12 cellular contexts compared by ENCODE assay signal in the genomic region with DNA sequence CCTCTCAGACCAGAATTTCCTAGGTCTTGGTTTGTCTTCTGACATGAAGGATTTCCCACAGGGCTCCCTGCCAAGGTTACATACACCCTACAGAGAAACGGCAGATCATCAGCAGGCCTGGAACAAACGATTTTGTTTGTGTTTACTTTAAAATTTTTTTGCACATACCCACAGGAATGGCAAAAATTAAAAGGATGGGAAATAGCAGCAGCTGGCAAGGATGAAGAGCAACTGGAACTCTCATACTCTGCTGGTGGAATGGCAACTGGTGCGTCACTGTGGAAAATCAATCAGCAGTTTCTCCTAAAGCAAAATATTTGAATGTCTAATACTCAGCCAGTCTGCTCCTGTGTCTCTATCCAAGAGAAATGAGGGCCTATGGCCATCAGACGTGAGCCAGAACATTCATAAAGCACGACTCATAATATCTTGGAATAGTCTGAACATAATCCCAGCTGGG. TPM values are rescaled to one million over a fixed set of nuclear protein-coding genes. Genes with fewer than 3 reads are reported as not detected.
DNase-seq lines count a peak whose midpoint lies in the region; ATAC-seq, FAIRE-seq and TF ChIP-seq lines count a peak whose summit lies in the region.
"Had no signal": no experiment of that assay in that cellular context is flagged by ENCODE, and none has a peak within 500 bp of the region (broad histone marks: within the 10 kb centered on the region; RNA-seq: fewer than 3 reads in every experiment).

No MANE protein-coding gene starts in this region.

- WGBS in endodermal cell (ENCODE audit: insufficient coverage in 1 of 2, insufficient read length in 1 of 2), 2 experiments = 84 to 94% methylated on average over 4 to 5 of the region's 5 CpGs

- no peaks in the 10 kb centered on the region for H3K27me3 Mint-ChIP-seq in endodermal cell (ENCODE audit: insufficient read depth)

- H3K79me2 ChIP-seq in HCT116 (ENCODE audit: insufficient read depth, low read length) = peaks cover 92% of the 10 kb centered on the region

- peak overlapping the region in 1 of 2 experiments; percentile 20; a peak in 1 of 4 replicates for H3K4me3 ChIP-seq in HCT116 (replicated peaks in 1 of 2; ENCODE audit: low read depth in 1 of 2, low read length in 2 of 2)
- no peak overlapping the region for H3K4me3 ChIP-seq in endodermal cell (ENCODE audit: low read length)
- H3K4me3 ChIP-seq: K562, mucosa of descending colon had no signal

- no peak for TF ChIP-seq POLR2A in HCT116 (IDR thresholded peaks at IDR 0.05; ENCODE audit: borderline replicate concordance, extremely low read depth, insufficient read depth, insufficient read length)

- peak; percentile 83 for ATAC-seq in HCT116
- ATAC-seq in left ventricle myocardium superior = no peak
- ATAC-seq: K562, mucosa of descending colon had no signal

- H3K27ac Mint-ChIP-seq in endodermal cell = no peak overlapping the region

- DNase-seq in HCT116 (ENCODE audit: low read depth, low spot score) (peak; percentile 34), SW 1271 (lab: John Stamatoyannopoulos, UW) (peak; percentile 47 to 86), fibroblast of peridontal ligament (ENCODE audit: extremely low read depth) (peak; percentile 81), urothelium cell line (ENCODE audit: low spot score) (peak; percentile 55), left ventricle myocardium superior (no peak), endodermal cell (no peak), NCI-H1436 treated with DMSO at 0.1 percent for 48 hours (lab: John Stamatoyannopoulos, UW) (no peak)
- DNase-seq: DMS53, mucosa of descending colon had no signal

- intact Hi-C loops in HCT116 (cut with micrococcal nuclease) = no loop called here
- intact Hi-C loops in left ventricle myocardium superior (cut with micrococcal nuclease) = no loop called here

- no peak overlapping the region for H3K4me3 Mint-ChIP-seq in endodermal cell

- peaks cover 0 to 10% of the 10 kb centered on the region in 2 experiments; a peak in 2 of 4 replicates for H3K36me3 ChIP-seq in HCT116 (ENCODE audit: control insufficient read depth in 1 of 2, insufficient read depth in 2 of 2, low read length in 2 of 2)
- peaks cover 3% of the 10 kb centered on the region for H3K36me3 ChIP-seq in endodermal cell (ENCODE audit: control insufficient read depth, insufficient read depth, low read length)

- H3K36me3 Mint-ChIP-seq in endodermal cell (ENCODE audit: low read depth) = peaks cover 16% of the 10 kb centered on the region

- TF ChIP-seq CTCF in HCT116 (IDR thresholded peaks at IDR 0.05 in 2 of 3, conservative IDR thresholded peaks at IDR 0.05 in 1 of 3; ENCODE audit: borderline replicate concordance in 1 of 3, insufficient read depth in 1 of 3, low read depth in 2 of 3, low read length in 2 of 3) (no peak), endodermal cell (conservative IDR thresholded peaks at IDR 0.05) (no peak)

- peaks cover 12% of the 10 kb centered on the region for H3K4me1 Mint-ChIP-seq in endodermal cell

- H2AFZ ChIP-seq in HCT116 (ENCODE audit: low read depth, low read length, poor library complexity, severe bottlenecking) = no peak overlapping the region

- no peaks in the 10 kb centered on the region for H3K9me3 ChIP-seq in HCT116 (ENCODE audit: control insufficient read depth in 1 of 2, insufficient read depth in 1 of 2, low read depth in 1 of 2, low read length in 2 of 2)
- no peaks in the 10 kb centered on the region for H3K9me3 ChIP-seq in endodermal cell (ENCODE audit: control insufficient read depth, low read length)
- H3K9me3 ChIP-seq: mucosa of descending colon had no signal

- no peak for TF ChIP-seq RAD21 in HCT116 (IDR thresholded peaks at IDR 0.05; ENCODE audit: low read depth)

- RAD21 ChIA-PET in HCT116 (lab: Charles Lee; ENCODE audit: low non-redundant PET in 1 of 2, low total read pairs in 2 of 2, uncharacterized antibody in 2 of 2, unreplicated experiment in 2 of 2) = no interaction called here

- H3K4me2 ChIP-seq in HCT116 (ENCODE audit: low read length) = peak overlapping the region; percentile 62

- peak overlapping the region; percentile 11; the same call in 1 of the 2 replicates for H3K9ac ChIP-seq in HCT116 (ENCODE audit: low read length)
- no peak overlapping the region for H3K9ac ChIP-seq in endodermal cell (ENCODE audit: extremely low read depth, low read length, poor library complexity, severe bottlenecking)

- peaks cover 10% of the 10 kb centered on the region for H3K9me3 Mint-ChIP-seq in endodermal cell

- H3K4me1 ChIP-seq in HCT116 (ENCODE audit: control insufficient read depth in 1 of 2, insufficient read depth in 2 of 2, low read length in 2 of 2) (peaks cover 28 to 49% of the 10 kb centered on the region in 2 experiments), endodermal cell (ENCODE audit: control insufficient read depth, insufficient read depth, low read length) (peaks cover 3% of the 10 kb centered on the region)

- peaks cover 8% of the 10 kb centered on the region; the same call in 1 of the 2 replicates for H4K20me1 ChIP-seq in HCT116 (ENCODE audit: insufficient read depth)

- no peak for FAIRE-seq in urothelium cell line (lab: Jason Lieb, UNC)
- FAIRE-seq: endometrium, K562 had no signal

- BruUV-seq in HCT116 (replicated peaks; lab: Mats Ljungman, UMichigan) = no TSS peak

- POLR2A ChIA-PET in HCT116 (lab: Charles Lee) = no interaction called here

- H3K27ac ChIP-seq in HCT116 (ENCODE audit: low read depth, low read length) (peak overlapping the region; percentile 64), endodermal cell (ENCODE audit: low read depth, low read length) (no peak overlapping the region)

- H3K27me3 ChIP-seq in HCT116 (ENCODE audit: insufficient read depth, low read length) (no peaks in the 10 kb centered on the region), endodermal cell (ENCODE audit: control insufficient read depth, insufficient read depth, low read length, poor library complexity, severe bottlenecking) (no peaks in the 10 kb centered on the region)

- CTCF ChIA-PET in HCT116 (lab: Charles Lee) = no interaction called here

- no peaks in the 10 kb centered on the region for H3K9me2 ChIP-seq in HCT116 (ENCODE audit: insufficient read depth)

TF ChIP-seq in HCT116, 20 proteins besides CTCF, POLR2A, EP300 and RAD21:
- no peak for TF ChIP-seq ELF1 (IDR thresholded peaks at IDR 0.05; ENCODE audit: borderline replicate concordance, low read depth)
- TF ChIP-seq ZNF274 (IDR thresholded peaks at IDR 0.05; ENCODE audit: low read depth, low read length) = no peak
- TF ChIP-seq POLR2AphosphoS5 (IDR thresholded peaks at IDR 0.05; ENCODE audit: low read depth, low read length) = no peak
- peak; percentile 49; the same call in 1 of the 2 replicates for TF ChIP-seq FOSL1 (IDR thresholded peaks at IDR 0.05; ENCODE audit: low read depth)
- no peak for TF ChIP-seq SIN3A (IDR thresholded peaks at IDR 0.05; ENCODE audit: low read depth)
- TF ChIP-seq JUND (IDR thresholded peaks at IDR 0.05) = peak; percentile 32; the same call in 1 of the 2 replicates
- no peak for TF ChIP-seq YY1 (IDR thresholded peaks at IDR 0.05; ENCODE audit: extremely low read depth, insufficient replicate concordance, low read depth, low read length)
- no peak for TF ChIP-seq ZFX (IDR thresholded peaks at IDR 0.05)
- peak; percentile 31; the same call in 1 of the 2 replicates for TF ChIP-seq SP1 (IDR thresholded peaks at IDR 0.05; ENCODE audit: low read depth)
- TF ChIP-seq, protein P1, sequence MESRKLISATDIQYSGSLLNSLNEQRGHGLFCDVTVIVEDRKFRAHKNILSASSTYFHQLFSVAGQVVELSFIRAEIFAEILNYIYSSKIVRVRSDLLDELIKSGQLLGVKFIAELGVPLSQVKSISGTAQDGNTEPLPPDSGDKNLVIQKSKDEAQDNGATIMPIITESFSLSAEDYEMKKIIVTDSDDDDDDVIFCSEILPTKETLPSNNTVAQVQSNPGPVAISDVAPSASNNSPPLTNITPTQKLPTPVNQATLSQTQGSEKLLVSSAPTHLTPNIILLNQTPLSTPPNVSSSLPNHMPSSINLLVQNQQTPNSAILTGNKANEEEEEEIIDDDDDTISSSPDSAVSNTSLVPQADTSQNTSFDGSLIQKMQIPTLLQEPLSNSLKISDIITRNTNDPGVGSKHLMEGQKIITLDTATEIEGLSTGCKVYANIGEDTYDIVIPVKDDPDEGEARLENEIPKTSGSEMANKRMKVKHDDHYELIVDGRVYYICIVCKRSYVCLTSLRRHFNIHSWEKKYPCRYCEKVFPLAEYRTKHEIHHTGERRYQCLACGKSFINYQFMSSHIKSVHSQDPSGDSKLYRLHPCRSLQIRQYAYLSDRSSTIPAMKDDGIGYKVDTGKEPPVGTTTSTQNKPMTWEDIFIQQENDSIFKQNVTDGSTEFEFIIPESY (IDR thresholded peaks at IDR 0.05; ENCODE audit: extremely low read depth, insufficient replicate concordance, low read length) = no peak

RNA-seq across cellular contexts. Expression of gene BAIAP2L1, which starts 6.5 kb away (rescaled TPM):
- total RNA-seq in HCT116 (2021; ENCODE audit: unreplicated experiment) (61.2 TPM), left ventricle myocardium superior (2.0 TPM), endodermal cell (10 to 100 TPM; 30.5 to 38.4 TPM)
- polyA plus RNA-seq in HCT116 (2012) = 50.5 and 53.8 TPM in 2 replicates
- 13.3 TPM for polyA plus RNA-seq in endodermal cell (2013, experiment 1 of 2)
- polyA plus RNA-seq in endodermal cell (2013, experiment 2 of 2) = 12.8 TPM
- total RNA-seq: OCI-LY7 had no signal

Comparison
In these comparisons a context has a peak if more than half of its experiments do, and no peak if none do; other contexts are left out.
1. DNase-seq: peak in HCT116 (single experiment), SW 1271 (2 of 2), fibroblast of peridontal ligament (single experiment) and urothelium cell line (single experiment); none in left ventricle myocardium superior (single experiment), endodermal cell (single experiment) and NCI-H1436 treated with DMSO at 0.1 percent for 48 hours (single experiment).
2. RNA of gene BAIAP2L1, which starts 6.5 kb away (total RNA-seq): 61.2 TPM in HCT116 (single experiment) and 30.5 to 38.4 TPM in endodermal cell; 2.0 TPM in left ventricle myocardium superior (single experiment); every median in the first group is over 10 times any median in the second.